Comparison of ENCODE assay signal across 8 cellular contexts in genomic region chr5:151772868-151773561, GRCh38. TPM values are rescaled to one million over a fixed set of nuclear protein-coding genes. Genes with fewer than 3 reads are reported as not detected.
A peak's percentile ranks its signal among the peaks of the same experiment; 100 is the strongest.
DNase-seq lines count a peak whose midpoint lies in the region; ATAC-seq and TF ChIP-seq lines count a peak whose summit lies in the region.

No MANE protein-coding gene starts in this region.

- no peak overlapping the region for H2AFZ ChIP-seq in parathyroid adenoma

- peaks cover 44% of the 10 kb centered on the region for H3K79me2 ChIP-seq in parathyroid adenoma

- H3K9ac ChIP-seq in parathyroid adenoma, result no peak overlapping the region

- in situ Hi-C loops in SK-MEL-5 (cut with HindIII; ENCODE audit: low pct_unique_long_range_greater_than_20kb, low sequenced_read_pairs), result no loop called here

- H3K27ac ChIP-seq in left ventricle myocardium inferior (replicated peaks) (peak overlapping the region; percentile 95), parathyroid adenoma (peak overlapping the region; percentile 66)

- no peaks in the 10 kb centered on the region for H3K9me3 ChIP-seq in left ventricle myocardium inferior (replicated peaks)
- H3K9me3 ChIP-seq in parathyroid adenoma (ENCODE audit: control insufficient read depth, low read length), result no peaks in the 10 kb centered on the region

- DNase-seq in left ventricle myocardium inferior, result no peak
- no peak for DNase-seq in left cardiac atrium
- DNase-seq in SK-MEL-5 (ENCODE audit: low read depth, low spot score), result peak; percentile 40
- peak; percentile 44 for DNase-seq in fibroblast of mammary gland (ENCODE audit: low read depth)
- no peak for DNase-seq in NCI-H187 (lab: John Stamatoyannopoulos, UW)
- no peak for DNase-seq in NCI-H2107 (lab: John Stamatoyannopoulos, UW)

- H3K4me2 ChIP-seq in parathyroid adenoma (ENCODE audit: low read length), result peak overlapping the region; percentile 77

- H3K4me3 ChIP-seq in left ventricle myocardium inferior (peak overlapping the region; percentile 88), fibroblast of mammary gland (ENCODE audit: control insufficient read depth, low read depth, low read length) (peak overlapping the region; percentile 79), parathyroid adenoma (ENCODE audit: low read depth, low read length) (peak overlapping the region; percentile 78)

- H3K27me3 ChIP-seq in left ventricle myocardium inferior (ENCODE audit: low read depth) (no peaks in the 10 kb centered on the region), parathyroid adenoma (ENCODE audit: control insufficient read depth, insufficient read depth, low read length) (no peaks in the 10 kb centered on the region)

- intact Hi-C loops in left ventricle myocardium inferior (cut with micrococcal nuclease) (no loop called here), left cardiac atrium (cut with DNase I) (no loop called here)

- no peak for ATAC-seq in left cardiac atrium
- ATAC-seq in GM21619 (IDR thresholded peaks at IDR 0.05; ENCODE audit: unreplicated experiment), result no peak

- H3K4me1 ChIP-seq in left ventricle myocardium inferior (peaks cover 74% of the 10 kb centered on the region), parathyroid adenoma (peaks cover 14% of the 10 kb centered on the region)

- H3K36me3 ChIP-seq in left ventricle myocardium inferior, result no peaks in the 10 kb centered on the region
- no peaks in the 10 kb centered on the region for H3K36me3 ChIP-seq in parathyroid adenoma (ENCODE audit: control insufficient read depth, insufficient read depth, low read length)

- TF ChIP-seq CTCF in left ventricle myocardium inferior (IDR thresholded peaks at IDR 0.05; ENCODE audit: borderline replicate concordance) (no peak), fibroblast of mammary gland (conservative IDR thresholded peaks at IDR 0.05; ENCODE audit: control insufficient read depth, insufficient read depth, low read depth, low read length) (no peak), parathyroid adenoma (IDR thresholded peaks at IDR 0.05) (no peak)

RNA-seq across cellular contexts. Expression of gene G3BP1, which starts 1.3 kb away (rescaled TPM):
- total RNA-seq in left ventricle myocardium inferior (95.0 TPM), left cardiac atrium (100 to 1,000 TPM; 103 to 128 TPM)
- 280 TPM in 2 replicates for total RNA-seq in SK-MEL-5 (2014; rRNA removed; shearing (Covaris generic))
- polyA plus RNA-seq in SK-MEL-5 (2015; cell fraction: cytosol; rRNA removed), result 201 and 250 TPM in 2 replicates
- 126 and 144 TPM in 2 replicates for polyA plus RNA-seq in SK-MEL-5 (2015; cell fraction: nucleus; rRNA removed)

RNA-seq across cellular contexts. Expression of gene ATOX1, which starts 14.6 kb away (rescaled TPM):
- total RNA-seq in left ventricle myocardium inferior, result 65.4 TPM
- total RNA-seq in left cardiac atrium, result 10 to 100 TPM; 65.6 to 71.9 TPM
- 941 and 954 TPM in 2 replicates for total RNA-seq in SK-MEL-5 (2014; rRNA removed; shearing (Covaris generic))
- polyA plus RNA-seq in SK-MEL-5 (2015; cell fraction: cytosol; rRNA removed), result 2,137 and 3,593 TPM in 2 replicates
- 329 and 333 TPM in 2 replicates for polyA plus RNA-seq in SK-MEL-5 (2015; cell fraction: nucleus; rRNA removed)

Comparison
In these comparisons a context has a peak if more than half of its experiments do, and no peak if none do; other contexts are left out.
1. DNase-seq: peak in SK-MEL-5 (single experiment) and fibroblast of mammary gland (single experiment); none in left ventricle myocardium inferior (single experiment), left cardiac atrium (single experiment), NCI-H187 (0 of 2) and NCI-H2107 (single experiment).
2. RNA of gene ATOX1, which starts 14.6 kb away (total RNA-seq): 941 to 954 TPM in SK-MEL-5; 65.6 to 71.9 TPM in left cardiac atrium and 65.4 TPM in left ventricle myocardium inferior (single experiment); every median in the first group is over 10 times any median in the second.
3. Peak in every context shown above with its lines, with median percentiles within 50 percentile points of each other: H3K4me3 ChIP-seq.